Comparison of ENCODE assay signal across 29 cellular contexts in genomic region chr11:26948881-26949280, GRCh38. TPM values are rescaled to one million over a fixed set of nuclear protein-coding genes. Genes with fewer than 3 reads are reported as not detected.
A peak's percentile ranks its signal among the peaks of the same experiment; 100 is the strongest.
DNase-seq lines count a peak whose midpoint lies in the region; ATAC-seq and TF ChIP-seq lines count a peak whose summit lies in the region.
"Had no signal": no experiment of that assay in that cellular context is flagged by ENCODE, and none has a peak within 500 bp of the region (broad histone marks: within the 10 kb centered on the region; RNA-seq: fewer than 3 reads in every experiment).

No MANE protein-coding gene starts in this region.

- in situ Hi-C loops in GM23248 (cut with MboI), result no loop called here

- H2AFZ ChIP-seq in GM23248, result no peak overlapping the region

- TF ChIP-seq CTCF in ascending aorta (IDR thresholded peaks at IDR 0.05) (no peak), esophagus muscularis mucosa (IDR thresholded peaks at IDR 0.05) (no peak)

- no peaks in the 10 kb centered on the region for H3K36me3 ChIP-seq in GM23248 (ENCODE audit: low read depth)
- no peaks in the 10 kb centered on the region for H3K36me3 ChIP-seq in ascending aorta
- no peaks in the 10 kb centered on the region for H3K36me3 ChIP-seq in esophagus muscularis mucosa
- no peaks in the 10 kb centered on the region for H3K36me3 ChIP-seq in skeletal muscle satellite cell (ENCODE audit: insufficient read depth, low read length)
- H3K36me3 ChIP-seq: BLaER1, gastrocnemius medialis, HAP-1, SJSA1 had no signal

- no peak for TF ChIP-seq POLR2A in esophagus muscularis mucosa (IDR thresholded peaks at IDR 0.05; ENCODE audit: low read depth)

- intact Hi-C loops in ascending aorta (cut with DNase I), result loop anchor here (1.0 to 5.0 kb wide), 2 partner anchors 43 to 192 kb away; no protein-coding TSS in a partner anchor
- intact Hi-C loops in esophagus muscularis mucosa (cut with DNase I), result loop anchor here (5.0 kb wide), 2 partner anchors 107 to 122 kb away; no protein-coding TSS in a partner anchor

- H3K4me3 ChIP-seq in GM23248 (no peak overlapping the region), ascending aorta (no peak overlapping the region), esophagus muscularis mucosa (no peak overlapping the region), skeletal muscle satellite cell (ENCODE audit: low read length) (no peak overlapping the region)
- H3K4me3 ChIP-seq: BLaER1, body of pancreas, gastrocnemius medialis, HAP-1, SJSA1 had no signal

- peak overlapping the region; percentile 48 for H3K4me2 ChIP-seq in GM23248 (ENCODE audit: unreplicated experiment)
- H3K4me2 ChIP-seq in skeletal muscle satellite cell (ENCODE audit: low read length), result peak overlapping the region; percentile 59
- H3K4me2 ChIP-seq: BLaER1 had no signal

- no peaks in the 10 kb centered on the region for H4K20me1 ChIP-seq in GM23248 (ENCODE audit: insufficient read depth)
- H4K20me1 ChIP-seq: BLaER1 had no signal

- DNase-seq in GM23248, result peak; percentile 45
- no peak for DNase-seq in ascending aorta (ENCODE audit: low spot score in 2 of 2)
- no peak for DNase-seq in esophagus muscularis mucosa (ENCODE audit: extremely low spot score)
- DNase-seq in GM19238 (ENCODE audit: insufficient read length, low spot score), result no peak
- no peak for DNase-seq in GF-D8 (lab: John Stamatoyannopoulos, UW)
- no peak for DNase-seq in NCI-H446 treated with DMSO at 0.1 percent for 48 hours (lab: John Stamatoyannopoulos, UW)
- DNase-seq: activated CD8-positive, alpha-beta T cell treated with anti-CD3 and anti-CD28 coated beads for 36 hours; activated effector memory CD4-positive, alpha-beta T cell treated with anti-CD3 and anti-CD28 coated beads, Interleukin-2, amount 50 U/mL, for 16 hours; activated naive CD8-positive, alpha-beta T cell treated with anti-CD3 and anti-CD28 coated beads, Interleukin-2, amount 10 ng/mL, durations not matched to agents 7 days and 5 days; body of pancreas; DMS153; effector memory CD8-positive, alpha-beta T cell; gastrocnemius medialis; hypothalamus; immature natural killer cell; left ventricle myocardium superior; naive thymus-derived CD4-positive, alpha-beta T cell; NCI-H2029 treated with DMSO at 0.1 percent for 48 hours; NCI-H2227 treated with DMSO at 0.1 percent for 48 hours; NCI-H748 treated with DMSO at 0.1 percent for 48 hours had no signal

- TF ChIP-seq EP300 in esophagus muscularis mucosa (IDR thresholded peaks at IDR 0.05), result no peak

- no peak for ATAC-seq in GM21367 (IDR thresholded peaks at IDR 0.05; ENCODE audit: unreplicated experiment)
- ATAC-seq: activated CD8-positive, alpha-beta T cell treated with anti-CD3 and anti-CD28 coated beads for 36 hours; body of pancreas; effector memory CD8-positive, alpha-beta T cell; esophagus mucosa; gastrocnemius medialis; naive thymus-derived CD4-positive, alpha-beta T cell had no signal

- H3K9me3 ChIP-seq in GM23248 (ENCODE audit: low read depth), result no peaks in the 10 kb centered on the region
- no peaks in the 10 kb centered on the region for H3K9me3 ChIP-seq in ascending aorta
- no peaks in the 10 kb centered on the region for H3K9me3 ChIP-seq in esophagus muscularis mucosa
- H3K9me3 ChIP-seq in skeletal muscle satellite cell (replicated peaks; ENCODE audit: low read length), result no peaks in the 10 kb centered on the region
- H3K9me3 ChIP-seq: BLaER1, body of pancreas, gastrocnemius medialis, HAP-1, SJSA1 had no signal

- no peaks in the 10 kb centered on the region for H3K79me2 ChIP-seq in GM23248 (ENCODE audit: insufficient read depth)

- no peaks in the 10 kb centered on the region for H3K9me2 ChIP-seq in GM23248 (ENCODE audit: insufficient read depth)

- H3K9ac ChIP-seq in GM23248 (peak overlapping the region; percentile 60), skeletal muscle satellite cell (ENCODE audit: low read depth, low read length) (peak overlapping the region; percentile 70)
- H3K9ac ChIP-seq: BLaER1 had no signal

- peak overlapping the region; percentile 93 for H3K27ac ChIP-seq in GM23248
- peak overlapping the region; percentile 70 to 81 for H3K27ac ChIP-seq in ascending aorta
- peak overlapping the region in 3 of 4 donors; percentile 65 to 79 (median 78) for H3K27ac ChIP-seq in esophagus muscularis mucosa (replicated peaks in 1 of 4)
- H3K27ac ChIP-seq: BLaER1, body of pancreas had no signal

- peaks cover 59% of the 10 kb centered on the region for H3F3A ChIP-seq in GM23248 (ENCODE audit: insufficient read depth)

- H3K4me1 ChIP-seq in GM23248 (ENCODE audit: insufficient read depth) (peaks cover 69% of the 10 kb centered on the region), ascending aorta (peaks cover 0 to 48% of the 10 kb centered on the region in 2 donors), esophagus muscularis mucosa (peaks cover 0 to 59% (median 43%) of the 10 kb centered on the region in 4 donors), skeletal muscle satellite cell (ENCODE audit: control insufficient read depth, insufficient read depth, low read length) (peaks cover 78% of the 10 kb centered on the region)
- H3K4me1 ChIP-seq: BLaER1, body of pancreas, gastrocnemius medialis, HAP-1 had no signal

- WGBS in GM23248 (ENCODE audit: low coverage in 1 of 2, low lambda C conversion rate in 2 of 2, missing lambda C conversion rate in 2 of 2), 2 experiments, result 97 to 100% methylated on average over 1 of the region's 1 CpG
- 93% methylated on average over 1 of the region's 1 CpG for WGBS in esophagus muscularis mucosa

- H3K27me3 ChIP-seq in GM23248 (replicated peaks; ENCODE audit: insufficient read depth) (no peaks in the 10 kb centered on the region), ascending aorta (no peaks in the 10 kb centered on the region), esophagus muscularis mucosa (no peaks in the 10 kb centered on the region), skeletal muscle satellite cell (ENCODE audit: control insufficient read depth, insufficient read depth, low read length) (no peaks in the 10 kb centered on the region)
- H3K27me3 ChIP-seq: BLaER1, body of pancreas, gastrocnemius medialis, SJSA1 had no signal

RNA-seq across cellular contexts. Expression of gene FIBIN, which starts 45.0 kb away (rescaled TPM):
- 45.3 and 48.1 TPM in 2 replicates for total RNA-seq in GM23248 (2014; rRNA removed; shearing (Covaris generic))
- polyA plus RNA-seq in GM23248 (2016; fragmentation: Nextera tagmentation; extraction: Ambion mirVana), result 42.2 and 45.8 TPM in 2 replicates
- total RNA-seq in ascending aorta (59.1 TPM), esophagus muscularis mucosa (100 to 1,000 TPM in 2 of 4 donors, 10 to 100 TPM in 2; 76.4 to 151 (median 101) TPM)
- 6.6 and 7.9 TPM in 2 replicates for total RNA-seq in skeletal muscle satellite cell (2012; rRNA removed)
- total RNA-seq: activated CD8-positive, alpha-beta T cell treated with anti-CD3 and anti-CD28 coated beads for 36 hours; activated naive CD8-positive, alpha-beta T cell treated with anti-CD3 and anti-CD28 coated beads, Interleukin-2, amount 10 ng/mL, durations not matched to agents 7 days and 5 days; HT-29; naive thymus-derived CD4-positive, alpha-beta T cell; RPMI7951; T-helper 1 cell treated with Interleukin-12 subunit alpha and Interleukin-12 subunit beta and Interleukin-4 antibody, amounts not matched to agents 30 ng/mL and 1 ng/mL, for 36 hours had no signal
- polyA plus RNA-seq: immature natural killer cell; naive thymus-derived CD4-positive, alpha-beta T cell had no signal
